Comparison of ENCODE assay signal across 1 cellular context in the genomic region with DNA sequence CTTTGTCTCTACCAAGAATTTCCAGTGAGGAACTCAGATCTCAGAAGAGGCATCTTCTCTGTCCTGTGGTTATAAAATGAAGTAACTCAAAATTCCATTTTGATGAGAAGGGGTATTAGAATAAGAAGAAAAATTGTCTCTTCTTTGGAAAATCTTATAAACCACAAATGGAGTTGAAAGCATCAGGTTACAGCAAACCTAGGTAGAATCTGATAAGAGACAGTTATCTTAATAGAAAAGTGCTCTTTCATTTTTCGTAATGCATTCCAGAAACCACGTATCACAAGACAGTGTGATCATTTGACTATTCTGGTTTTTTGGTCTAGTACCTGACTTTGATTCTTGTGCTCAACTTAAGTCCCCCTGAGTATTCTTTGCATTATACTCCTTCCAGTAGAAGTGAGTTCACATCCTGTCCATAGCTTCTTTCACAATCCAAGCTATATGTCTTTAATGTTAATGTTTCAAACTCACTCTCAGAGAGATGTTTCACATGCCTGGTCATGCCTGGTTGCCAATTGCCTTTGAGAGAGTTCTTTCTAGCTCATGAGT.
TF ChIP-seq lines count a peak whose summit lies in the region.

No MANE protein-coding gene starts in this region.

TF ChIP-seq in HepG2, 621 proteins besides CTCF, POLR2A, EP300 and RAD21 (continued from another document):
- TF ChIP-seq, protein P1, sequence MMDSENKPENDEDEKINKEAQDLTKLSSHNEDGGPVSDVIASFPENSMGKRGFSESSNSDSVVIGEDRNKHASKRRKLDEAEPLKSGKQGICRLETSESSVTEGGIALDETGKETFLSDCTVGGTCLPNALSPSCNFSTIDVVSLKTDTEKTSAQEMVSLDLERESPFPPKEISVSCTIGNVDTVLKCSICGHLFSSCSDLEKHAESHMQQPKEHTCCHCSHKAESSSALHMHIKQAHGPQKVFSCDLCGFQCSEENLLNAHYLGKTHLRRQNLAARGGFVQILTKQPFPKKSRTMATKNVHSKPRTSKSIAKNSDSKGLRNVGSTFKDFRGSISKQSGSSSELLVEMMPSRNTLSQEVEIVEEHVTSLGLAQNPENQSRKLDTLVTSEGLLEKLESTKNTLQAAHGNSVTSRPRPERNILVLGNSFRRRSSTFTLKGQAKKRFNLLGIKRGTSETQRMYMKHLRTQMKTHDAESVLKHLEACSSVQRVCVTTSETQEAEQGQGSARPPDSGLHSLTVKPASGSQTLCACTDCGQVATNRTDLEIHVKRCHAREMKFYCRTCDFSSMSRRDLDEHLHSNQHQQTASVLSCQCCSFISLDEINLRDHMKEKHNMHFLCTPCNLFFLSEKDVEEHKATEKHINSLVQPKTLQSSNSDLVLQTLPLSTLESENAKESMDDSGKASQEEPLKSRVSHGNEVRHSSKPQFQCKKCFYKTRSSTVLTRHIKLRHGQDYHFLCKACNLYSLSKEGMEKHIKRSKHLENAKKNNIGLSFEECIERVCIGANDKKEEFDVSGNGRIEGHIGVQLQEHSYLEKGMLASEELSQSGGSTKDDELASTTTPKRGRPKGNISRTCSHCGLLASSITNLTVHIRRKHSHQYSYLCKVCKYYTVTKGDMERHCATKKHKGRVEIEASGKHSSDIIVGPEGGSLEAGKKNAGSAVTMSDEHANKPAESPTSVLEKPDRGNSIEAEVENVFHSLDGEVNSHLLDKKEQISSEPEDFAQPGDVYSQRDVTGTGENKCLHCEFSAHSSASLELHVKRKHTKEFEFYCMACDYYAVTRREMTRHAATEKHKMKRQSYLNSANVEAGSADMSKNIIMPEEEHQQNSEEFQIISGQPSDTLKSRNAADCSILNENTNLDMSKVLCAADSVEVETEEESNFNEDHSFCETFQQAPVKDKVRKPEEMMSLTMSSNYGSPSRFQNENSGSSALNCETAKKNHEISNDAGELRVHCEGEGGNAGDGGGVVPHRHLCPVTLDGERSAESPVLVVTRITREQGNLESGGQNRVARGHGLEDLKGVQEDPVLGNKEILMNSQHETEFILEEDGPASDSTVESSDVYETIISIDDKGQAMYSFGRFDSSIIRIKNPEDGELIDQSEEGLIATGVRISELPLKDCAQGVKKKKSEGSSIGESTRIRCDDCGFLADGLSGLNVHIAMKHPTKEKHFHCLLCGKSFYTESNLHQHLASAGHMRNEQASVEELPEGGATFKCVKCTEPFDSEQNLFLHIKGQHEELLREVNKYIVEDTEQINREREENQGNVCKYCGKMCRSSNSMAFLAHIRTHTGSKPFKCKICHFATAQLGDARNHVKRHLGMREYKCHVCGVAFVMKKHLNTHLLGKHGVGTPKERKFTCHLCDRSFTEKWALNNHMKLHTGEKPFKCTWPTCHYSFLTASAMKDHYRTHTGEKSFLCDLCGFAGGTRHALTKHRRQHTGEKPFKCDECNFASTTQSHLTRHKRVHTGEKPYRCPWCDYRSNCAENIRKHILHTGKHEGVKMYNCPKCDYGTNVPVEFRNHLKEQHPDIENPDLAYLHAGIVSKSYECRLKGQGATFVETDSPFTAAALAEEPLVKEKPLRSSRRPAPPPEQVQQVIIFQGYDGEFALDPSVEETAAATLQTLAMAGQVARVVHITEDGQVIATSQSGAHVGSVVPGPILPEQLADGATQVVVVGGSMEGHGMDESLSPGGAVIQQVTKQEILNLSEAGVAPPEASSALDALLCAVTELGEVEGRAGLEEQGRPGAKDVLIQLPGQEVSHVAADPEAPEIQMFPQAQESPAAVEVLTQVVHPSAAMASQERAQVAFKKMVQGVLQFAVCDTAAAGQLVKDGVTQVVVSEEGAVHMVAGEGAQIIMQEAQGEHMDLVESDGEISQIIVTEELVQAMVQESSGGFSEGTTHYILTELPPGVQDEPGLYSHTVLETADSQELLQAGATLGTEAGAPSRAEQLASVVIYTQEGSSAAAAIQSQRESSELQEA (CRISPR knock-in tag; IDR thresholded peaks at IDR 0.05; ENCODE audit: not compliant biosample characterization): no peak
- TF ChIP-seq HNRNPL (IDR thresholded peaks at IDR 0.05; ENCODE audit: low read depth, low read length): no peak
- TF ChIP-seq, protein P2, sequence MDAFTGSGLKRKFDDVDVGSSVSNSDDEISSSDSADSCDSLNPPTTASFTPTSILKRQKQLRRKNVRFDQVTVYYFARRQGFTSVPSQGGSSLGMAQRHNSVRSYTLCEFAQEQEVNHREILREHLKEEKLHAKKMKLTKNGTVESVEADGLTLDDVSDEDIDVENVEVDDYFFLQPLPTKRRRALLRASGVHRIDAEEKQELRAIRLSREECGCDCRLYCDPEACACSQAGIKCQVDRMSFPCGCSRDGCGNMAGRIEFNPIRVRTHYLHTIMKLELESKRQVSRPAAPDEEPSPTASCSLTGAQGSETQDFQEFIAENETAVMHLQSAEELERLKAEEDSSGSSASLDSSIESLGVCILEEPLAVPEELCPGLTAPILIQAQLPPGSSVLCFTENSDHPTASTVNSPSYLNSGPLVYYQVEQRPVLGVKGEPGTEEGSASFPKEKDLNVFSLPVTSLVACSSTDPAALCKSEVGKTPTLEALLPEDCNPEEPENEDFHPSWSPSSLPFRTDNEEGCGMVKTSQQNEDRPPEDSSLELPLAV (CRISPR knock-in tag; conservative IDR thresholded peaks at IDR 0.05; ENCODE audit: low read depth): no peak
